19 cellular contexts compared by ENCODE assay signal in genomic region chr9:93276973-93277372, GRCh38.
A peak's percentile ranks its signal among the peaks of the same experiment; 100 is the strongest.
DNase-seq lines count a peak whose midpoint lies in the region; ATAC-seq and TF ChIP-seq lines count a peak whose summit lies in the region.
"Had no signal": no experiment of that assay in that cellular context is flagged by ENCODE, and none has a peak within 500 bp of the region (broad histone marks: within the 10 kb centered on the region; RNA-seq: fewer than 3 reads in every experiment).

No MANE protein-coding gene starts in this region.

- H2AFZ ChIP-seq in HCT116 (ENCODE audit: low read depth, low read length, poor library complexity, severe bottlenecking) (no peak overlapping the region), PC-3 (ENCODE audit: low read length) (no peak overlapping the region)
- H2AFZ ChIP-seq: PC-9 had no signal

- peak; percentile 24; the same call in 1 of the 2 replicates for TF ChIP-seq RAD21 in HCT116 (IDR thresholded peaks at IDR 0.05; ENCODE audit: low read depth)

- no peak overlapping the region for H3K4me3 ChIP-seq in HCT116 (replicated peaks in 1 of 2; ENCODE audit: low read depth in 1 of 2, low read length in 2 of 2)
- no peak overlapping the region for H3K4me3 ChIP-seq in PC-3 (ENCODE audit: low read length)
- H3K4me3 ChIP-seq: esophagus muscularis mucosa, lower lobe of right lung, PC-9 had no signal

- TF ChIP-seq CTCF in HCT116 (IDR thresholded peaks at IDR 0.05 in 2 of 3, conservative IDR thresholded peaks at IDR 0.05 in 1 of 3; ENCODE audit: borderline replicate concordance in 1 of 3, insufficient read depth in 1 of 3, low read depth in 2 of 3, low read length in 2 of 3) (no peak), PC-3 (conservative IDR thresholded peaks at IDR 0.05; ENCODE audit: low read depth, low read length) (0 out of 2 replicates have a peak, but pooled peaks have one; percentile 20), foreskin keratinocyte (conservative IDR thresholded peaks at IDR 0.05) (peak; percentile 36)

- no peak for TF ChIP-seq POLR2A in HCT116 (IDR thresholded peaks at IDR 0.05; ENCODE audit: borderline replicate concordance, extremely low read depth, insufficient read depth, insufficient read length)

- H3K27me3 ChIP-seq in HCT116 (ENCODE audit: insufficient read depth, low read length) (no peaks in the 10 kb centered on the region), PC-3 (ENCODE audit: low read length) (no peaks in the 10 kb centered on the region), foreskin keratinocyte (peaks cover 4% of the 10 kb centered on the region)
- H3K27me3 ChIP-seq: esophagus muscularis mucosa had no signal

- no peak overlapping the region for H3K4me2 ChIP-seq in HCT116 (ENCODE audit: low read length)
- no peak overlapping the region for H3K4me2 ChIP-seq in PC-3 (ENCODE audit: low read length)
- H3K4me2 ChIP-seq: PC-9 had no signal

- H3K79me2 ChIP-seq in HCT116 (ENCODE audit: insufficient read depth, low read length) (no peaks in the 10 kb centered on the region), PC-3 (ENCODE audit: low read length) (no peaks in the 10 kb centered on the region)

- CTCF ChIA-PET in HCT116 (lab: Charles Lee) (no interaction called here), PC-3 (lab: Charles Lee) (no interaction called here)

- intact Hi-C loops in HCT116 (cut with micrococcal nuclease) (no loop called here), PC-3 (cut with micrococcal nuclease) (no loop called here)

- H3K27ac ChIP-seq in HCT116 (ENCODE audit: low read depth, low read length) (no peak overlapping the region), PC-3 (ENCODE audit: low read length) (no peak overlapping the region), foreskin keratinocyte (no peak overlapping the region)
- H3K27ac ChIP-seq: esophagus muscularis mucosa, lower lobe of right lung, PC-9 had no signal

- H3K9me2 ChIP-seq in HCT116 (ENCODE audit: insufficient read depth) (no peaks in the 10 kb centered on the region), PC-3 (replicated peaks; ENCODE audit: low read length) (no peaks in the 10 kb centered on the region)

- no peaks in the 10 kb centered on the region for H3K4me1 ChIP-seq in HCT116 (ENCODE audit: control insufficient read depth in 1 of 2, insufficient read depth in 2 of 2, low read length in 2 of 2)
- H3K4me1 ChIP-seq in PC-3 (ENCODE audit: insufficient read depth, low read length): 0 out of 2 replicates have a peak, but pooled peaks cover 5% of the 10 kb centered on the region
- peaks cover 12% of the 10 kb centered on the region for H3K4me1 ChIP-seq in foreskin keratinocyte
- H3K4me1 ChIP-seq: esophagus muscularis mucosa, lower lobe of right lung had no signal

- no peaks in the 10 kb centered on the region for H3K36me3 ChIP-seq in HCT116 (ENCODE audit: control insufficient read depth in 1 of 2, insufficient read depth in 2 of 2, low read length in 2 of 2)
- no peaks in the 10 kb centered on the region for H3K36me3 ChIP-seq in PC-3 (ENCODE audit: low read depth, low read length)
- H3K36me3 ChIP-seq: lower lobe of right lung had no signal

- H4K20me1 ChIP-seq in HCT116 (ENCODE audit: insufficient read depth) (no peaks in the 10 kb centered on the region), PC-3 (ENCODE audit: low read length) (no peaks in the 10 kb centered on the region)

- H3K9ac ChIP-seq in HCT116 (ENCODE audit: low read length) (no peak overlapping the region), PC-3 (ENCODE audit: low read length) (no peak overlapping the region)

- H3K9me3 ChIP-seq in HCT116 (ENCODE audit: control insufficient read depth in 1 of 2, insufficient read depth in 1 of 2, low read depth in 1 of 2, low read length in 2 of 2): no peaks in the 10 kb centered on the region
- H3K9me3 ChIP-seq in PC-3 (ENCODE audit: low read length): no peaks in the 10 kb centered on the region
- H3K9me3 ChIP-seq: lower lobe of right lung had no signal

- RAD21 ChIA-PET in HCT116 (lab: Charles Lee; ENCODE audit: low non-redundant PET in 1 of 2, low total read pairs in 2 of 2, uncharacterized antibody in 2 of 2, unreplicated experiment in 2 of 2): no interaction called here

- no peak for ATAC-seq in HCT116
- no peak for ATAC-seq in PC-3
- no peak for ATAC-seq in foreskin keratinocyte
- ATAC-seq: lower lobe of right lung had no signal

- peak; percentile 17 for DNase-seq in COLO668 (lab: John Stamatoyannopoulos, UW; ENCODE audit: unreplicated experiment)
- DNase-seq in HCT116 (ENCODE audit: low read depth, low spot score): no peak
- DNase-seq in PC-3: peak; percentile 7
- DNase-seq in foreskin keratinocyte: no peak
- DNase-seq in C1 segment of cervical spinal cord (lab: John Stamatoyannopoulos, UW): no peak
- no peak for DNase-seq in foreskin melanocyte
- DNase-seq in NCI-H345 treated with DMSO at 0.1 percent for 48 hours (lab: John Stamatoyannopoulos, UW; ENCODE audit: unreplicated experiment): no peak
- no peak for DNase-seq in DMS53 (lab: John Stamatoyannopoulos, UW)
- DNase-seq: activated CD4-positive, CD25-positive, alpha-beta regulatory T cell; activated effector memory CD4-positive, alpha-beta T cell treated with anti-CD3 and anti-CD28 coated beads, Interleukin-2, amount 50 U/mL, for 16 hours; effector CD4-positive, alpha-beta T cell; glutamatergic neuron; HCEC 1CT; lower lobe of right lung; NCI-H1105 treated with DMSO at 0.1 percent for 48 hours; NCI-H345; PC-9; stimulated activated CD4-positive, alpha-beta T cell treated with anti-CD3 and anti-CD28 coated beads, Interleukin-2, amount 100 ng/mL, for 24 hours had no signal

- BruUV-seq in HCT116 (replicated peaks; lab: Mats Ljungman, UMichigan): no TSS peak
- BruUV-seq in PC-3 (replicated peaks; lab: Mats Ljungman, UMichigan): no TSS peak

- no peaks in the 10 kb centered on the region for H3F3A ChIP-seq in PC-3 (ENCODE audit: low read length, unreplicated experiment)

- POLR2A ChIA-PET in HCT116 (lab: Charles Lee) (no interaction called here), PC-3 (lab: Charles Lee; ENCODE audit: unreplicated experiment) (no interaction called here)

TF ChIP-seq in HCT116, 20 proteins besides CTCF, POLR2A, EP300 and RAD21:
- TF ChIP-seq FOSL1 (IDR thresholded peaks at IDR 0.05; ENCODE audit: low read depth) (no peak), ZFX (IDR thresholded peaks at IDR 0.05) (no peak), REST (IDR thresholded peaks at IDR 0.05; ENCODE audit: low read depth) (no peak), POLR2AphosphoS5 (IDR thresholded peaks at IDR 0.05; ENCODE audit: low read depth, low read length) (no peak), ZNF274 (IDR thresholded peaks at IDR 0.05; ENCODE audit: low read depth, low read length) (no peak), MAX (IDR thresholded peaks at IDR 0.05) (no peak), SP1 (IDR thresholded peaks at IDR 0.05; ENCODE audit: low read depth) (no peak), JUND (IDR thresholded peaks at IDR 0.05) (no peak)

Comparison
In these comparisons a context has a peak if more than half of its experiments do, and no peak if none do; other contexts are left out.
1. DNase-seq: peak in COLO668 (single experiment) and PC-3 (single experiment); none in HCT116 (single experiment), foreskin keratinocyte (0 of 2), C1 segment of cervical spinal cord (0 of 14), foreskin melanocyte (single experiment), NCI-H345 treated with DMSO at 0.1 percent for 48 hours (single experiment) and DMS53 (single experiment).
2. CTCF ChIP-seq: peak in PC-3 (single experiment) and foreskin keratinocyte (single experiment); none in HCT116 (0 of 3).